In the genomic region with DNA sequence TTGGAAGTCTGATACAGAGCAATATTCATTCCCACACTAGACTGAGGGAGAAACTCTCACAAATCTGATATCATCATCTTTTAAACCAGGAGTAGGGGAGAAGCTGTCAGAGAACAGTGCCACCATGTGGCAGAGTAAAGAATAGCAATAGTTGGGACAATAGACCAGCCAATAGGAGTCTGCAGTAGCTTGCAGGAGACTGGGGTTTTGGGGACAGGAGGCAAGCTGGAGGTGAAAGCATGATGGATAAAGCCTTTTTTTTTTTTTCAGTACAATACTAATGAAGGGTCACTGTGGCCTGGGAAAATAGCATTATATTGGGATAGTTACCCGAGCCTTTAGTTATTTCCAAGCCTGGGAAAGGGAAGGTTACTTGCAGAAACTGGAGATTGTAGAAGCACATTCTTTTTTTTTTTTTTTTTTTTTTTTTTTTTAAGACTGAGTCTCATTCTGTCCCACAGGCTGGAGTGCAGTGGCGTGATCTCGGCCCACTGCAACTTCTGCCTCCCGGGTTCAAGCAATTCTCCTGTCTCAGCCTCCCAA, we compare ENCODE assay signal across 8 cellular contexts.
DNase-seq lines count a peak whose midpoint lies in the region; ATAC-seq lines count a peak whose summit lies in the region.

No MANE protein-coding gene starts in this region.

- peak; percentile 53 for DNase-seq in DMS153 (lab: John Stamatoyannopoulos, UW)
- DNase-seq in HPDE6-E6E7 (ENCODE audit: extremely low spot score): peak; percentile 75
- peak; percentile 17 to 60 for DNase-seq in NOMO-1 (lab: John Stamatoyannopoulos, UW; ENCODE audit: unreplicated experiment in 2 of 2)
- DNase-seq in activated CD8-positive, alpha-beta memory T cell treated with anti-CD3 and anti-CD28 coated beads, Interleukin-2, amount 50 U/mL, for 1 hour (ENCODE audit: extremely low read depth): peak; percentile 47
- DNase-seq in epidermal melanocyte (ENCODE audit: insufficient read length, low spot score): peak; percentile 75
- DNase-seq in naive B cell: peak; percentile 79
- DNase-seq in stimulated activated naive CD8-positive, alpha-beta T cell treated with anti-CD3 and anti-CD28 coated beads, Interleukin-15, amount 100 ng/mL, for 72 hours: peak; percentile 71 to 77

- ATAC-seq in GM21381 (IDR thresholded peaks at IDR 0.05; ENCODE audit: unreplicated experiment) (peak; percentile 99), naive B cell (ENCODE audit: low read depth in 2 of 2) (peak; percentile 99 to 100)
- ATAC-seq in stimulated activated naive CD8-positive, alpha-beta T cell treated with anti-CD3 and anti-CD28 coated beads, Interleukin-15, amount 100 ng/mL, for 72 hours: peak; percentile 98

- H3K4me3 Mint-ChIP-seq in naive B cell: peak overlapping the region in 3 of 8 donors; percentile 0 to 78 (median 77)
- H3K4me3 Mint-ChIP-seq in stimulated activated naive CD8-positive, alpha-beta T cell treated with anti-CD3 and anti-CD28 coated beads, Interleukin-15, amount 100 ng/mL, for 72 hours: no peak overlapping the region

- H3K4me1 Mint-ChIP-seq in naive B cell: peaks cover 7 to 10% (median 8%) of the 10 kb centered on the region in 3 donors
- peaks cover 18% of the 10 kb centered on the region for H3K4me1 Mint-ChIP-seq in stimulated activated naive CD8-positive, alpha-beta T cell treated with anti-CD3 and anti-CD28 coated beads, Interleukin-15, amount 100 ng/mL, for 72 hours

- H3K27ac Mint-ChIP-seq in naive B cell: peak overlapping the region; percentile 74 to 95 (median 82)
- peak overlapping the region in 1 of 2 donors; percentile 89 for H3K27ac Mint-ChIP-seq in stimulated activated naive CD8-positive, alpha-beta T cell treated with anti-CD3 and anti-CD28 coated beads, Interleukin-15, amount 100 ng/mL, for 72 hours

- no peaks in the 10 kb centered on the region for H3K27me3 Mint-ChIP-seq in naive B cell
- no peaks in the 10 kb centered on the region for H3K27me3 Mint-ChIP-seq in stimulated activated naive CD8-positive, alpha-beta T cell treated with anti-CD3 and anti-CD28 coated beads, Interleukin-15, amount 100 ng/mL, for 72 hours

- peaks cover 0 to 1% (median 0%) of the 10 kb centered on the region in 7 donors for H3K9me3 Mint-ChIP-seq in naive B cell
- no peaks in the 10 kb centered on the region for H3K9me3 Mint-ChIP-seq in stimulated activated naive CD8-positive, alpha-beta T cell treated with anti-CD3 and anti-CD28 coated beads, Interleukin-15, amount 100 ng/mL, for 72 hours

- H3K36me3 Mint-ChIP-seq in naive B cell: no peaks in the 10 kb centered on the region

Comparison
In these comparisons a context has a peak if more than half of its experiments do, and no peak if none do; other contexts are left out.
1. Peak in every context shown above with its lines: DNase-seq and ATAC-seq.